ENCODE assay signal across 18 cellular contexts in genomic region chr11:132549571-132549970, GRCh38.
A peak's percentile ranks its signal among the peaks of the same experiment; 100 is the strongest.
DNase-seq lines count a peak whose midpoint lies in the region; ATAC-seq, FAIRE-seq and TF ChIP-seq lines count a peak whose summit lies in the region.
"Had no signal": no experiment of that assay in that cellular context is flagged by ENCODE, and none has a peak within 500 bp of the region (broad histone marks: within the 10 kb centered on the region; RNA-seq: fewer than 3 reads in every experiment).

No MANE protein-coding gene starts in this region.

- H3K9me3 Mint-ChIP-seq in neural crest cell = peaks cover 10% of the 10 kb centered on the region
- H3K9me3 Mint-ChIP-seq: GM23338 had no signal

- DNase-seq in NCI-H82 (lab: John Stamatoyannopoulos, UW) (peak; percentile 54), NCI-H82 treated with DMSO at 0.1 percent for 48 hours (lab: John Stamatoyannopoulos, UW; ENCODE audit: unreplicated experiment) (no peak), astrocyte of the hippocampus (ENCODE audit: low read depth, low spot score) (peak; percentile 82), neural crest cell (ENCODE audit: low read depth, low spot score) (no peak), GM12892 (ENCODE audit: insufficient read length) (no peak)
- DNase-seq: Caco-2; CD4-positive, alpha-beta T cell; DMS153; DMS79; GDM1; HCEC 1CT had no signal

- no peak for FAIRE-seq in GM12892 (lab: Jason Lieb, UNC)
- FAIRE-seq: H54, HepG2, HTR-8/SVneo had no signal

- H3K4me3 Mint-ChIP-seq in neural crest cell = no peak overlapping the region
- H3K4me3 Mint-ChIP-seq: B cell; CD4-positive, alpha-beta T cell; GM23338; IgD-negative memory B cell had no signal

- no peaks in the 10 kb centered on the region for H3K36me3 Mint-ChIP-seq in neural crest cell (ENCODE audit: low read depth)
- H3K36me3 Mint-ChIP-seq: IgD-negative memory B cell had no signal

- no peak for TF ChIP-seq CTCF in neural crest cell (conservative IDR thresholded peaks at IDR 0.05)

- peak overlapping the region; percentile 53 for H3K27ac Mint-ChIP-seq in neural crest cell (ENCODE audit: unreplicated experiment)
- H3K27ac Mint-ChIP-seq: B cell; CD4-positive, alpha-beta T cell; GM23338; IgD-negative memory B cell had no signal

- no peak for TF ChIP-seq POLR2A in GM12892 (IDR thresholded peaks at IDR 0.05; ENCODE audit: low read depth, low read length)

- no peak for ATAC-seq in HG02759 (IDR thresholded peaks at IDR 0.05; ENCODE audit: unreplicated experiment)
- ATAC-seq: GM23338, HepG2 had no signal

- no peaks in the 10 kb centered on the region for H3K4me1 Mint-ChIP-seq in neural crest cell
- H3K4me1 Mint-ChIP-seq: B cell, GM23338, IgD-negative memory B cell had no signal

- H3K27me3 Mint-ChIP-seq in neural crest cell (ENCODE audit: low read depth) = no peaks in the 10 kb centered on the region
- H3K27me3 Mint-ChIP-seq: B cell; CD4-positive, alpha-beta T cell; IgD-negative memory B cell had no signal

Comparison
In these comparisons a context has a peak if more than half of its experiments do, and no peak if none do; other contexts are left out.
1. DNase-seq: peak in NCI-H82 (single experiment) and astrocyte of the hippocampus (single experiment); none in NCI-H82 treated with DMSO at 0.1 percent for 48 hours (single experiment), neural crest cell (single experiment) and GM12892 (single experiment).